In the genomic region with DNA sequence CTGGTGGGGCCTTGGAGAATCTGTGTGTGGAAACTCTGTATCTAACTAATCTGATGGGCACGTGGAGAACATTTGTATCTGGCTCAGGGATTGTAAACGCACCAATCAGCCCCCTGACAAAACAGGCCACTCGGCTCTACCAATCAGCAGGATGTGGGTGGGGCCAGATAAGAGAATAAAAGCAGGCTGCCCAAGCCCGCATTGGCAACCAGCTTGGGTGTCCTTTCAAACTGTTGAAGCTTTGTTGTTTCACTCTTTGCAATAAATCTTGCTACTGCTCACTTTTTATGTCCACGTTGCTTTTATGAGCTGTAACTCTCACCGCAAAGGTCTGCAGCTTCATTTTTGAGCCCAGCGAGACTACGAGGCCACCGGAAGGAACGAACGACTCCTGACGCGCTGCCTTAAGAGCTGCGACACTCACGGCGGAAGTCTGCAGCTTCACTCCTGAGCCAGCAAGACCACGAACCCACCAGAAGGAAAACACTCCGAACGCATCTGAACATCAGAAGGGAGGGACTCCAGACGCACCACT, we compare ENCODE assay signal across 10 cellular contexts. TPM values are rescaled to one million over a fixed set of nuclear protein-coding genes. Genes with fewer than 3 reads are reported as not detected.
DNase-seq lines count a peak whose midpoint lies in the region; ATAC-seq, FAIRE-seq and TF ChIP-seq lines count a peak whose summit lies in the region.
"Not testable (repeated sequence)": the region's sequence is repeated elsewhere in the genome, so short reads cannot be mapped to it uniquely, and the experiment has no call there.
"Had no signal": no experiment of that assay in that cellular context is flagged by ENCODE, and none has a peak within 500 bp of the region (broad histone marks: within the 10 kb centered on the region; RNA-seq: fewer than 3 reads in every experiment).

No MANE protein-coding gene starts in this region.

- intact Hi-C loops in activated CD4-positive, alpha-beta memory T cell treated with anti-CD3 and anti-CD28 coated beads for 36 hours (cut with micrococcal nuclease); HepG2 (cut with micrococcal nuclease; ENCODE audit: unreplicated experiment): not testable (repeated sequence)

- H3K9me3 Mint-ChIP-seq in CD8-positive, alpha-beta memory T cell; activated CD4-positive, alpha-beta memory T cell treated with anti-CD3 and anti-CD28 coated beads for 36 hours; activated T-cell treated with anti-CD3 and anti-CD28 coated beads, Interleukin-2, amount 50 U/mL, for 4 hours; activated naive CD8-positive, alpha-beta T cell treated with anti-CD3 and anti-CD28 coated beads, Interleukin-2, amount 10 ng/mL, durations not matched to agents 7 days and 5 days: not testable (repeated sequence)

- peak overlapping the region; percentile 59 to 94 (median 85) for H3K27ac Mint-ChIP-seq in CD8-positive, alpha-beta memory T cell
- H3K27ac Mint-ChIP-seq in activated CD4-positive, alpha-beta memory T cell treated with anti-CD3 and anti-CD28 coated beads for 36 hours: peak overlapping the region; percentile 64
- H3K27ac Mint-ChIP-seq in activated naive CD8-positive, alpha-beta T cell treated with anti-CD3 and anti-CD28 coated beads, Interleukin-2, amount 10 ng/mL, durations not matched to agents 7 days and 5 days: peak overlapping the region; percentile 92

- not testable (repeated sequence) for H3K27me3 ChIP-seq in CD8-positive, alpha-beta memory T cell (ENCODE audit: insufficient read depth, low read length, poor library complexity, severe bottlenecking); HepG2 (ENCODE audit: control insufficient read depth in 1 of 2, insufficient read depth in 2 of 2, low read length in 2 of 2)

- TF ChIP-seq CTCF in HepG2 (CRISPR knock-in tag; IDR thresholded peaks at IDR 0.05): not testable (repeated sequence)

- not testable (repeated sequence) for H3K9ac ChIP-seq in HepG2 (ENCODE audit: insufficient read depth, low read depth, low read length)

- peak in 3 of 5 donors; percentile 43 to 56 (median 53) for DNase-seq in CD8-positive, alpha-beta memory T cell
- DNase-seq in NOMO-1 treated with DMSO at 0.1 percent for 48 hours (lab: John Stamatoyannopoulos, UW; ENCODE audit: unreplicated experiment): peak; percentile 76
- peak; percentile 39 for DNase-seq in activated CD4-positive, alpha-beta memory T cell treated with anti-CD3 and anti-CD28 coated beads for 36 hours
- not testable (repeated sequence) for DNase-seq in activated T-cell treated with anti-CD3 and anti-CD28 coated beads, Interleukin-2, amount 50 U/mL, for 4 hours; activated naive CD8-positive, alpha-beta T cell treated with anti-CD3 and anti-CD28 coated beads, Interleukin-2, amount 10 ng/mL, durations not matched to agents 7 days and 5 days; HepG2 (ENCODE audit: low spot score)
- peak; percentile 37 for DNase-seq in stimulated activated CD4-positive, alpha-beta T cell treated with anti-CD3 and anti-CD28 coated beads, Interleukin-15, amount 100 ng/mL, for 24 hours

- in situ Hi-C loops in HepG2 (cut with HindIII; ENCODE audit: extremely low pct_ligation_motif_present, low pct_unique_long_range_greater_than_20kb): not testable (repeated sequence)

- H3K27ac ChIP-seq in CD8-positive, alpha-beta memory T cell (ENCODE audit: low read depth, low read length); HepG2 (ENCODE audit: extremely low read length, insufficient read depth, low read length): not testable (repeated sequence)

- H4K20me1 ChIP-seq in HepG2 (ENCODE audit: insufficient read depth, low read length): not testable (repeated sequence)

- not testable (repeated sequence) for H3K79me2 ChIP-seq in HepG2 (ENCODE audit: insufficient read depth, low read length)

- not testable (repeated sequence) for H3K27me3 Mint-ChIP-seq in CD8-positive, alpha-beta memory T cell; activated CD4-positive, alpha-beta memory T cell treated with anti-CD3 and anti-CD28 coated beads for 36 hours; activated T-cell treated with anti-CD3 and anti-CD28 coated beads, Interleukin-2, amount 50 U/mL, for 4 hours (ENCODE audit: low read depth); activated naive CD8-positive, alpha-beta T cell treated with anti-CD3 and anti-CD28 coated beads, Interleukin-2, amount 10 ng/mL, durations not matched to agents 7 days and 5 days

- not testable (repeated sequence) for TF ChIP-seq EP300 in HepG2 (IDR thresholded peaks at IDR 0.05; ENCODE audit: low read depth in 2 of 2, low read length in 2 of 2); HepG2 (CRISPR knock-in tag; IDR thresholded peaks at IDR 0.05; ENCODE audit: borderline replicate concordance)

- CTCF ChIA-PET in CD8-positive, alpha-beta memory T cell (lab: Charles Lee): interaction anchor here (1.0 to 5.1 kb wide), 8 partner anchors 14 to 219 kb away, joined by 3 to 25 read pairs (median 6); a partner anchor contains a TSS
- CTCF ChIA-PET in activated CD4-positive, alpha-beta memory T cell treated with anti-CD3 and anti-CD28 coated beads for 36 hours (lab: Charles Lee): interaction anchor here (0.6 to 2.7 kb wide), 5 partner anchors 57 to 215 kb away, joined by 3 to 18 read pairs (median 5); no protein-coding TSS in a partner anchor
- CTCF ChIA-PET in HepG2 (lab: Yijun Ruan, JAX; ENCODE audit: low intra/inter-chr PET ratio, low total read pairs): not testable (repeated sequence)

- H2AFZ ChIP-seq in HepG2 (ENCODE audit: low read length): not testable (repeated sequence)

- peak overlapping the region; percentile 43 to 85 (median 72) for H3K4me3 Mint-ChIP-seq in CD8-positive, alpha-beta memory T cell
- peak overlapping the region; percentile 48 for H3K4me3 Mint-ChIP-seq in activated CD4-positive, alpha-beta memory T cell treated with anti-CD3 and anti-CD28 coated beads for 36 hours
- H3K4me3 Mint-ChIP-seq in activated T-cell treated with anti-CD3 and anti-CD28 coated beads, Interleukin-2, amount 50 U/mL, for 4 hours: peak overlapping the region; percentile 52
- H3K4me3 Mint-ChIP-seq in activated naive CD8-positive, alpha-beta T cell treated with anti-CD3 and anti-CD28 coated beads, Interleukin-2, amount 10 ng/mL, durations not matched to agents 7 days and 5 days: peak overlapping the region; percentile 71

- FAIRE-seq in HepG2 (lab: Jason Lieb, UNC): not testable (repeated sequence)

- H3K4me1 ChIP-seq in CD8-positive, alpha-beta memory T cell (ENCODE audit: insufficient read depth, low read length): not testable (repeated sequence)
- peaks cover 40% of the 10 kb centered on the region for H3K4me1 ChIP-seq in HepG2 (ENCODE audit: insufficient read depth, low read length)

- not testable (repeated sequence) for H3K4me3 ChIP-seq in CD8-positive, alpha-beta memory T cell (ENCODE audit: low read length); HepG2 (replicated peaks in 1 of 3; ENCODE audit: insufficient read depth in 1 of 3, low read depth in 2 of 3, low read length in 3 of 3)

- not testable (repeated sequence) for H3K36me3 Mint-ChIP-seq in CD8-positive, alpha-beta memory T cell; activated CD4-positive, alpha-beta memory T cell treated with anti-CD3 and anti-CD28 coated beads for 36 hours; activated T-cell treated with anti-CD3 and anti-CD28 coated beads, Interleukin-2, amount 50 U/mL, for 4 hours (ENCODE audit: insufficient read depth); activated naive CD8-positive, alpha-beta T cell treated with anti-CD3 and anti-CD28 coated beads, Interleukin-2, amount 10 ng/mL, durations not matched to agents 7 days and 5 days

- not testable (repeated sequence) for TF ChIP-seq POLR2A in HepG2 (IDR thresholded peaks at IDR 0.05; ENCODE audit: insufficient read depth in 1 of 2, low read depth in 2 of 2, low read length in 2 of 2)

- not testable (repeated sequence) for TF ChIP-seq RAD21 in HepG2 (CRISPR knock-in tag; IDR thresholded peaks at IDR 0.05)

- peaks cover 9 to 10% (median 9%) of the 10 kb centered on the region in 3 donors for H3K4me1 Mint-ChIP-seq in CD8-positive, alpha-beta memory T cell
- H3K4me1 Mint-ChIP-seq in activated CD4-positive, alpha-beta memory T cell treated with anti-CD3 and anti-CD28 coated beads for 36 hours (ENCODE audit: low read depth): peaks cover 13% of the 10 kb centered on the region
- H3K4me1 Mint-ChIP-seq in activated T-cell treated with anti-CD3 and anti-CD28 coated beads, Interleukin-2, amount 50 U/mL, for 4 hours (ENCODE audit: low read depth): peaks cover 15% of the 10 kb centered on the region
- H3K4me1 Mint-ChIP-seq in activated naive CD8-positive, alpha-beta T cell treated with anti-CD3 and anti-CD28 coated beads, Interleukin-2, amount 10 ng/mL, durations not matched to agents 7 days and 5 days: peaks cover 25% of the 10 kb centered on the region

- ATAC-seq in activated T-cell treated with anti-CD3 and anti-CD28 coated beads, Interleukin-2, amount 50 U/mL, for 4 hours: peak; percentile 29 to 41
- ATAC-seq in activated naive CD8-positive, alpha-beta T cell treated with anti-CD3 and anti-CD28 coated beads, Interleukin-2, amount 10 ng/mL, durations not matched to agents 7 days and 5 days (ENCODE audit: low read depth): peak; percentile 45
- not testable (repeated sequence) for ATAC-seq in HepG2

- not testable (repeated sequence) for BruUV-seq in HepG2 (replicated peaks; lab: Mats Ljungman, UMichigan)

- WGBS in HepG2 (ENCODE audit: low lambda C conversion rate): 93% methylated on average over 20 of the region's 20 CpGs

- H3K36me3 ChIP-seq in CD8-positive, alpha-beta memory T cell (ENCODE audit: insufficient read depth, low read length): not testable (repeated sequence)
- H3K36me3 ChIP-seq in HepG2 (replicated peaks in 1 of 2; ENCODE audit: control insufficient read depth in 1 of 2, insufficient read depth in 2 of 2, low read length in 2 of 2): peaks cover 2 to 20% of the 10 kb centered on the region in 2 experiments; a peak in 4 of 5 replicates

- POLR2A ChIA-PET in CD8-positive, alpha-beta memory T cell (lab: Charles Lee): interaction anchor here (1.0 to 1.7 kb wide), 5 partner anchors 70 to 215 kb away, joined by 3 to 12 read pairs (median 3); a partner anchor contains a TSS
- POLR2A ChIA-PET in activated CD4-positive, alpha-beta memory T cell treated with anti-CD3 and anti-CD28 coated beads for 36 hours (lab: Charles Lee): interaction anchor here (0.9 to 1.4 kb wide), 3 partner anchors 70 to 164 kb away, joined by 3 to 4 read pairs (median 3); no protein-coding TSS in a partner anchor
- POLR2A ChIA-PET in activated naive CD8-positive, alpha-beta T cell treated with anti-CD3 and anti-CD28 coated beads, Interleukin-2, amount 10 ng/mL, durations not matched to agents 7 days and 5 days (lab: Charles Lee): interaction anchor here (0.9 to 2.9 kb wide), 7 partner anchors 19 to 164 kb away, joined by 3 to 12 read pairs (median 4); a partner anchor contains a TSS
- POLR2A ChIA-PET in HepG2 (lab: Yijun Ruan, JAX): interaction anchor here (1.0 to 1.2 kb wide), 2 partner anchors 23 to 44 kb away, joined by 3 to 4 read pairs; no protein-coding TSS in a partner anchor

- not testable (repeated sequence) for H3K4me2 ChIP-seq in HepG2 (ENCODE audit: low read depth, low read length)

- not testable (repeated sequence) for H3K9me3 ChIP-seq in CD8-positive, alpha-beta memory T cell (ENCODE audit: low read length); HepG2 (ENCODE audit: low read length)

RNA-seq across cellular contexts. Expression of a gene that starts 9.8 kb away (rescaled TPM):
- under 1 TPM; 0.13 to 0.15 TPM for total RNA-seq in CD8-positive, alpha-beta memory T cell
- polyA plus RNA-seq in CD8-positive, alpha-beta memory T cell: not detected
- total RNA-seq in activated CD4-positive, alpha-beta memory T cell treated with anti-CD3 and anti-CD28 coated beads for 36 hours: 1 to 10 TPM; 8.0 to 8.9 TPM
- 1 to 10 TPM in 1 of 3 donors, not detected in 2; 3.7 TPM for total RNA-seq in activated T-cell treated with anti-CD3 and anti-CD28 coated beads, Interleukin-2, amount 50 U/mL, for 4 hours
- under 1 TPM in 1 of 2 experiments, not detected in 1; 0.11 TPM for total RNA-seq in activated naive CD8-positive, alpha-beta T cell treated with anti-CD3 and anti-CD28 coated beads, Interleukin-2, amount 10 ng/mL, durations not matched to agents 7 days and 5 days
- total RNA-seq in HepG2 (2016; rRNA removed; fragmentation: Illumina TruSeq; extraction: Trizol): 6.6 and 7.7 TPM in 2 replicates
- 3.1 and 3.3 TPM in 2 replicates for total RNA-seq in HepG2 (2016; cell fraction: cytosol; rRNA removed; fragmentation: Illumina TruSeq; extraction: Trizol; ENCODE audit: low read depth)
- total RNA-seq in HepG2 (2016; cell fraction: insoluble cytoplasmic fraction; rRNA removed; fragmentation: Illumina TruSeq; extraction: Trizol): 4.0 and 7.7 TPM in 2 replicates
- total RNA-seq in HepG2 (2016; cell fraction: membrane; rRNA removed; fragmentation: Illumina TruSeq; extraction: Trizol): 3.2 TPM in 2 replicates
- 7.9 and 9.0 TPM in 2 replicates for total RNA-seq in HepG2 (2016; cell fraction: nucleus; rRNA removed; fragmentation: Illumina TruSeq; extraction: Trizol)
- polyA plus RNA-seq in HepG2 (2011; rRNA removed): 30.5 and 39.0 TPM in 2 replicates
- 24.0 and 28.8 TPM in 2 replicates for polyA plus RNA-seq in HepG2 (2011; cell fraction: cytosol; rRNA removed)
- 49.2 and 50.3 TPM in 2 replicates for polyA plus RNA-seq in HepG2 (2011; cell fraction: nucleus; rRNA removed)
- 11.2 and 16.0 TPM in 2 replicates for polyA plus RNA-seq in HepG2 (2012)
- polyA plus RNA-seq in HepG2 (2016; cell fraction: cytosol; fragmentation: Illumina TruSeq; extraction: Trizol; ENCODE audit: low read depth): 0.50 and 0.70 TPM in 2 replicates
- polyA plus RNA-seq in HepG2 (2016; cell fraction: insoluble cytoplasmic fraction; fragmentation: Illumina TruSeq; extraction: Trizol; ENCODE audit: low read depth): 4.1 and 5.4 TPM in 2 replicates
- 1.4 and 1.5 TPM in 2 replicates for polyA plus RNA-seq in HepG2 (2016; cell fraction: membrane; fragmentation: Illumina TruSeq; extraction: Trizol; ENCODE audit: low read depth)
- 21.8 and 24.7 TPM in 2 replicates for polyA plus RNA-seq in HepG2 (2016; cell fraction: nucleus; fragmentation: Illumina TruSeq; extraction: Trizol; ENCODE audit: insufficient read depth, low read depth)
- polyA minus RNA-seq in HepG2 (2011; rRNA and poly(A)+ RNA removed; ENCODE audit: low replicate concordance): 0.09 and 35.8 TPM in 2 replicates
- polyA minus RNA-seq in HepG2 (2011; cell fraction: cytosol; rRNA and poly(A)+ RNA removed): 11.6 and 14.8 TPM in 2 replicates
- 25.6 and 26.0 TPM in 2 replicates for polyA minus RNA-seq in HepG2 (2011; cell fraction: nucleus; rRNA and poly(A)+ RNA removed)
- total RNA-seq: G401, GM23248, HT1080 had no signal
- polyA plus RNA-seq: GM23248 had no signal
